In genomic region chr6:157380458-157380778, GRCh38 we compare ENCODE assay signal across 8 cellular contexts. TPM values are rescaled to one million over a fixed set of nuclear protein-coding genes. Genes with fewer than 3 reads are reported as not detected.
DNase-seq lines count a peak whose midpoint lies in the region; ATAC-seq, FAIRE-seq and TF ChIP-seq lines count a peak whose summit lies in the region.

No MANE protein-coding gene starts in this region.

- peaks cover 4% of the 10 kb centered on the region for H3K4me1 ChIP-seq in A673 (ENCODE audit: insufficient read depth, low read length, poor library complexity, severe bottlenecking)
- H3K4me1 ChIP-seq in GM12878 (ENCODE audit: control insufficient read depth, insufficient read depth, low read length), result no peaks in the 10 kb centered on the region
- H3K4me1 ChIP-seq in tibial nerve, result peaks cover 0 to 32% (median 11%) of the 10 kb centered on the region in 4 donors

- no peaks in the 10 kb centered on the region for H3K9me3 ChIP-seq in A673 (ENCODE audit: low read depth, low read length, poor library complexity, severe bottlenecking)
- H3K9me3 ChIP-seq in GM12878 (replicated peaks; ENCODE audit: control insufficient read depth, insufficient read depth, low read length), result no peaks in the 10 kb centered on the region
- H3K9me3 ChIP-seq in tibial nerve, result no peaks in the 10 kb centered on the region

- peak overlapping the region; percentile 78 for H3K9ac ChIP-seq in GM12878 (ENCODE audit: control insufficient read depth, insufficient read depth, low read length)

- peak; percentile 11 for ATAC-seq in GM19397 (IDR thresholded peaks at IDR 0.05; ENCODE audit: unreplicated experiment)
- ATAC-seq in HG03521 (IDR thresholded peaks at IDR 0.05; ENCODE audit: unreplicated experiment), result peak; percentile 1
- peak; percentile 19 for ATAC-seq in GM12878

- no TSS peak for BruUV-seq in A673 (replicated peaks; lab: Mats Ljungman, UMichigan)
- BruUV-seq in GM12878 (replicated peaks; lab: Mats Ljungman, UMichigan), result no TSS peak

- POLR2A ChIA-PET in A673 (lab: Charles Lee; ENCODE audit: low non-redundant PET) (no interaction called here), GM12878 (lab: Charles Lee) (interaction anchor here (0.5 to 3.0 kb wide), 5 partner anchors 9 to 1633 kb away, joined by 3 to 25 read pairs (median 7); partner anchors contain the start of gene TMEM242)

- in situ Hi-C loops in GM12878 (cut with MboI), result no loop called here

- RAD21 ChIA-PET in GM12878 (lab: Charles Lee; ENCODE audit: unreplicated experiment), result interaction anchor here (1.3 to 2.1 kb wide), 4 partner anchors 41 to 216 kb away, joined by 4 to 20 read pairs (median 11); partner anchors contain the start of gene TMEM242

- H3K4me3 ChIP-seq in A673 (ENCODE audit: low read depth, low read length, poor library complexity, severe bottlenecking) (peak overlapping the region; percentile 96), GM12878 (peak overlapping the region; percentile 98), lower leg skin (ENCODE audit: low read depth, poor library complexity, severe bottlenecking) (peak overlapping the region; percentile 99), tibial nerve (peak overlapping the region; percentile 93 to 100 (median 98))

- intact Hi-C loops in A673 (cut with micrococcal nuclease; ENCODE audit: unreplicated experiment), result loop anchor here (2.0 kb wide), 1 partner anchor 58 kb away; the partner anchor contains the start of gene TMEM242
- intact Hi-C loops in GM12878 (cut with micrococcal nuclease; ENCODE audit: unreplicated experiment), result loop anchor here (1.0 to 5.0 kb wide), 7 partner anchors 58 to 382 kb away; partner anchors contain the start of gene TMEM242
- intact Hi-C loops in lower leg skin (cut with DNase I; ENCODE audit: low total_unique reads), result loop anchor here (10.0 kb wide), 1 partner anchor 144 kb away; no protein-coding TSS in a partner anchor

- TF ChIP-seq EP300 in GM12878 (IDR thresholded peaks at IDR 0.05; ENCODE audit: borderline replicate concordance in 1 of 2, control insufficient read depth in 1 of 2, low read depth in 2 of 2, low read length in 2 of 2) (no peak), tibial nerve (IDR thresholded peaks at IDR 0.05) (no peak)

- 0 out of 2 replicates have a peak, but pooled peaks cover 3% of the 10 kb centered on the region for H4K20me1 ChIP-seq in GM12878 (ENCODE audit: control insufficient read depth, insufficient read depth)

- no peak for FAIRE-seq in GM12878 (lab: Jason Lieb, UNC)

- WGBS in GM12878 (ENCODE audit: insufficient coverage, insufficient replicate concordance, low lambda C conversion rate, missing lambda C conversion rate), result under 1% methylated on average over 20 of the region's 28 CpGs
- WGBS in lower leg skin, 2 donors, result 0 to 1% methylated on average over 11 to 23 of the region's 28 CpGs
- 1 to 2% methylated on average over 6 to 11 of the region's 28 CpGs for WGBS in tibial nerve, 2 donors

- DNase-seq in A673 (ENCODE audit: low spot score) (no peak), GM12878 (ENCODE audit: low read depth, low spot score) (no peak), lower leg skin (ENCODE audit: low spot score in 2 of 2) (no peak), tibial nerve (ENCODE audit: low spot score in 2 of 2) (no peak), putamen (ENCODE audit: low spot score) (no peak), NCI-H2196 (lab: John Stamatoyannopoulos, UW; ENCODE audit: unreplicated experiment) (no peak)

- peak overlapping the region; percentile 87 for H2AFZ ChIP-seq in GM12878 (ENCODE audit: control insufficient read depth, low read depth, low read length)

- H3K27me3 ChIP-seq in A673 (replicated peaks; ENCODE audit: insufficient read depth, low read depth, low read length, poor library complexity), result peaks cover 8% of the 10 kb centered on the region
- H3K27me3 ChIP-seq in GM12878 (replicated peaks in 1 of 2; ENCODE audit: control insufficient read depth in 2 of 2, insufficient read depth in 2 of 2, low read length in 1 of 2), result peaks cover 0 to 4% of the 10 kb centered on the region in 2 experiments; a peak in 1 of 4 replicates
- no peaks in the 10 kb centered on the region for H3K27me3 ChIP-seq in tibial nerve

- TF ChIP-seq POLR2A in GM12878 (IDR thresholded peaks at IDR 0.05; ENCODE audit: low read depth, low read length), result no peak
- TF ChIP-seq POLR2A in lower leg skin (IDR thresholded peaks at IDR 0.05), result no peak
- no peak for TF ChIP-seq POLR2A in tibial nerve (IDR thresholded peaks at IDR 0.05)

- no peak for TF ChIP-seq RAD21 in GM12878 (IDR thresholded peaks at IDR 0.05; ENCODE audit: insufficient read depth, low read depth, low read length)

- H3K27ac ChIP-seq in A673 (ENCODE audit: low read depth, low read length, poor library complexity, severe bottlenecking) (peak overlapping the region; percentile 69), GM12878 (ENCODE audit: control insufficient read depth, insufficient read depth) (peak overlapping the region; percentile 50), tibial nerve (peak overlapping the region; percentile 83 to 98 (median 96))

- TF ChIP-seq CTCF in A673 (conservative IDR thresholded peaks at IDR 0.05; ENCODE audit: low read depth, low read length) (no peak), GM12878 (IDR thresholded peaks at IDR 0.05 in 2 of 3, conservative IDR thresholded peaks at IDR 0.05 in 1 of 3; ENCODE audit: control insufficient read depth in 2 of 3, extremely low read depth in 1 of 3, insufficient read depth in 1 of 3, low read depth in 3 of 3, low read length in 3 of 3) (no peak), lower leg skin (IDR thresholded peaks at IDR 0.05) (no peak), tibial nerve (IDR thresholded peaks at IDR 0.05) (no peak)

- H3K4me2 ChIP-seq in GM12878 (ENCODE audit: control insufficient read depth, insufficient read depth), result peak overlapping the region; percentile 92

- no peaks in the 10 kb centered on the region; the same call in 1 of the 2 replicates for H3K79me2 ChIP-seq in GM12878 (ENCODE audit: control insufficient read depth, insufficient read depth, low read length)

- H3K36me3 ChIP-seq in A673 (ENCODE audit: insufficient read depth, low read length, poor library complexity, severe bottlenecking), result no peaks in the 10 kb centered on the region
- no peaks in the 10 kb centered on the region for H3K36me3 ChIP-seq in GM12878 (ENCODE audit: control insufficient read depth in 2 of 2, insufficient read depth in 2 of 2, low read length in 1 of 2)
- H3K36me3 ChIP-seq in tibial nerve, result no peaks in the 10 kb centered on the region

- CTCF ChIA-PET in A673 (lab: Charles Lee), result no interaction called here
- CTCF ChIA-PET in GM12878 (lab: Yijun Ruan, JAX), result interaction anchor here (0.9 to 2.2 kb wide), 6 partner anchors 9 to 287 kb away, joined by 3 to 8 read pairs (median 6); no protein-coding TSS in a partner anchor

- SMC1A ChIA-PET in GM12878 (lab: Charles Lee; ENCODE audit: uncharacterized antibody, unreplicated experiment), result interaction anchor here (0.8 to 2.5 kb wide), 11 partner anchors 10 to 196 kb away, joined by 3 to 18 read pairs (median 6); no protein-coding TSS in a partner anchor

TF ChIP-seq in GM12878, 131 proteins besides CTCF, POLR2A, EP300 and RAD21 (continues in another document):
- TF ChIP-seq STAT3 (IDR thresholded peaks at IDR 0.05; ENCODE audit: low read depth, low read length), result no peak

RNA-seq across cellular contexts. Expression of gene ZDHHC14, which starts 0.6 kb away (rescaled TPM):
- 3.1 and 3.2 TPM in 2 replicates for total RNA-seq in A673 (2021)
- total RNA-seq in GM12878 (2013; cell fraction: nucleolus; rRNA removed), result 20.2 and 22.9 TPM in 2 replicates
- 0.44 and 0.96 TPM in 2 replicates for total RNA-seq in GM12878 (2014; rRNA removed)
- 0.64 and 0.76 TPM in 2 replicates for total RNA-seq in GM12878 (2014; rRNA removed; fragmentation: Illumina TruSeq; extraction: Trizol)
- 1.2 and 1.6 TPM in 2 replicates for total RNA-seq in GM12878 (2021)
- 0.31 TPM for polyA plus RNA-seq in GM12878 (2011; ENCODE audit: low read depth)
- polyA plus RNA-seq in GM12878 (2011; rRNA removed), result 13.2 and 16.0 TPM in 2 replicates
- 16.3 and 20.6 TPM in 2 replicates for polyA plus RNA-seq in GM12878 (2011; cell fraction: cytosol; rRNA removed)
- polyA plus RNA-seq in GM12878 (2011; cell fraction: nucleus; rRNA removed), result 28.2 and 44.3 TPM in 2 replicates
- polyA plus RNA-seq in GM12878 (2012), result 1.1 and 1.2 TPM in 2 replicates
- 0.57 and 1.0 TPM in 2 replicates for polyA plus RNA-seq in GM12878 (2014; fragmentation: Illumina TruSeq; extraction: Trizol)
- polyA plus RNA-seq in GM12878 (2014; fragmentation: Nextera tagmentation; extraction: Ambion mirVana), result under 1 TPM in 1 of 2 experiments, not detected in 1; 0.15 TPM
- 0.54 and 1.2 TPM in 2 replicates for polyA plus RNA-seq in GM12878 (2014; rRNA removed)
- under 1 TPM; 0.51 to 0.67 TPM for polyA plus RNA-seq in GM12878 (2016; fragmentation: Nextera tagmentation; extraction: Ambion mirVana)
- 18.6 and 19.9 TPM in 2 replicates for polyA minus RNA-seq in GM12878 (2011; rRNA and poly(A)+ RNA removed)
- polyA minus RNA-seq in GM12878 (2011; cell fraction: cytosol; rRNA and poly(A)+ RNA removed), result 6.9 and 7.4 TPM in 2 replicates
- 19.2 and 31.7 TPM in 2 replicates for polyA minus RNA-seq in GM12878 (2011; cell fraction: nucleus; rRNA and poly(A)+ RNA removed)
- 1 to 10 TPM; 4.5 to 8.3 (median 6.1) TPM for total RNA-seq in lower leg skin
- total RNA-seq in tibial nerve, result 10 to 100 TPM; 11.4 to 20.8 (median 15.6) TPM

RNA-seq across cellular contexts. Expression of gene TMEM242, which starts 57.1 kb away (rescaled TPM):
- 13.2 and 13.5 TPM in 2 replicates for total RNA-seq in A673 (2021)
- total RNA-seq in GM12878 (2013; cell fraction: nucleolus; rRNA removed), result 25.2 and 32.0 TPM in 2 replicates
- total RNA-seq in GM12878 (2014; rRNA removed), result 3.2 and 3.6 TPM in 2 replicates
- total RNA-seq in GM12878 (2014; rRNA removed; fragmentation: Illumina TruSeq; extraction: Trizol), result 2.8 and 3.7 TPM in 2 replicates
- 4.4 and 4.8 TPM in 2 replicates for total RNA-seq in GM12878 (2021)
- polyA plus RNA-seq in GM12878 (2011; ENCODE audit: low read depth), result 2.6 TPM
- 9.8 and 11.6 TPM in 2 replicates for polyA plus RNA-seq in GM12878 (2011; rRNA removed)
- 4.4 and 5.1 TPM in 2 replicates for polyA plus RNA-seq in GM12878 (2011; cell fraction: cytosol; rRNA removed)
- polyA plus RNA-seq in GM12878 (2011; cell fraction: nucleus; rRNA removed), result 6.8 and 6.9 TPM in 2 replicates
- polyA plus RNA-seq in GM12878 (2012), result 2.7 and 3.3 TPM in 2 replicates
- 2.4 and 3.4 TPM in 2 replicates for polyA plus RNA-seq in GM12878 (2014; fragmentation: Illumina TruSeq; extraction: Trizol)
- polyA plus RNA-seq in GM12878 (2014; fragmentation: Nextera tagmentation; extraction: Ambion mirVana), result 1 to 10 TPM; 6.1 to 6.2 TPM
- 4.0 and 4.9 TPM in 2 replicates for polyA plus RNA-seq in GM12878 (2014; rRNA removed)
- polyA plus RNA-seq in GM12878 (2016; fragmentation: Nextera tagmentation; extraction: Ambion mirVana), result 1 to 10 TPM; 6.2 to 7.7 TPM
- 3.1 and 3.7 TPM in 2 replicates for polyA minus RNA-seq in GM12878 (2011; rRNA and poly(A)+ RNA removed)
- 0.62 and 1.6 TPM in 2 replicates for polyA minus RNA-seq in GM12878 (2011; cell fraction: cytosol; rRNA and poly(A)+ RNA removed)
- 5.4 and 9.2 TPM in 2 replicates for polyA minus RNA-seq in GM12878 (2011; cell fraction: nucleus; rRNA and poly(A)+ RNA removed)
- total RNA-seq in lower leg skin, result 1 to 10 TPM; 4.5 to 6.7 (median 4.8) TPM
- total RNA-seq in tibial nerve, result 1 to 10 TPM; 4.9 to 8.2 (median 7.0) TPM
